In the genomic region with DNA sequence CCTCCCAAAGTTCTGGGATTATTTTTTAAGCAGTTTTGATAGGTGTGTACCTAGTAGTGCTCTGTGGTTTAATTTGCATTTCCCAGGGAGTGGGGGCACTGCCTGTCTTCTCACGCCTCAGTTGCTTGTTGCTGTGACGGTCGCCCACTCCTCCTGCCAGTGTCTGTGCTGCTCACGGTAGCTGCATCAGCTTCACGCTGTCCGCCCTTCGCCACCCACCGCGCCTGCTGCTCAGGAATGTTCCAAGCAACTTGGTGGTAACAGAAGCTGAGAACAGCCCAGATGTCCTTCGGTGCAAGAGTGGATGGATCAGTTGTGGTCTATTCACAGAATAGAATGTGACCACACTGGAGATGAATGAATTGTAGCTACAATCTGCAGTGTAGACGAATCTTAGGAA, we compare ENCODE assay signal across 19 cellular contexts. TPM values are rescaled to one million over a fixed set of nuclear protein-coding genes. Genes with fewer than 3 reads are reported as not detected.
DNase-seq lines count a peak whose midpoint lies in the region; ATAC-seq and TF ChIP-seq lines count a peak whose summit lies in the region.
"Had no signal": no experiment of that assay in that cellular context is flagged by ENCODE, and none has a peak within 500 bp of the region (broad histone marks: within the 10 kb centered on the region; RNA-seq: fewer than 3 reads in every experiment).

No MANE protein-coding gene starts in this region.

- H3K9me3 Mint-ChIP-seq in stimulated activated naive CD8-positive, alpha-beta T cell treated with anti-CD3 and anti-CD28 coated beads, Interleukin-15, Interleukin-2, amounts not matched to agents 100 ng/mL and 50 ng/mL, for 24 hours: no peaks in the 10 kb centered on the region
- H3K9me3 Mint-ChIP-seq: stimulated activated naive CD8-positive, alpha-beta T cell treated with anti-CD3 and anti-CD28 coated beads, Interleukin-15, amount 100 ng/mL, for 72 hours had no signal

- ATAC-seq in stimulated activated naive CD8-positive, alpha-beta T cell treated with anti-CD3 and anti-CD28 coated beads, Interleukin-15, Interleukin-2, amounts not matched to agents 100 U/mL and 50 U/mL, for 24 hours: no peak
- ATAC-seq in HG02938 (IDR thresholded peaks at IDR 0.05; ENCODE audit: unreplicated experiment): no peak
- ATAC-seq in HG02571 (IDR thresholded peaks at IDR 0.05; ENCODE audit: unreplicated experiment): no peak
- ATAC-seq: foreskin keratinocyte; Panc1; SK-N-SH treated with all-trans-retinoic acid at 6 μM for 48 hours; stimulated activated naive CD8-positive, alpha-beta T cell treated with anti-CD3 and anti-CD28 coated beads, Interleukin-15, amount 100 ng/mL, for 72 hours had no signal

- POLR2A ChIA-PET in A673 (lab: Charles Lee; ENCODE audit: low non-redundant PET): no interaction called here

- H3K27me3 ChIP-seq in A673 (replicated peaks; ENCODE audit: insufficient read depth, low read depth, low read length, poor library complexity): no peaks in the 10 kb centered on the region
- H3K27me3 ChIP-seq: foreskin keratinocyte, right atrium auricular region had no signal

- H3K36me3 ChIP-seq in A673 (ENCODE audit: insufficient read depth, low read length, poor library complexity, severe bottlenecking): no peaks in the 10 kb centered on the region

- peaks cover 15% of the 10 kb centered on the region for H3K4me1 Mint-ChIP-seq in stimulated activated naive CD8-positive, alpha-beta T cell treated with anti-CD3 and anti-CD28 coated beads, Interleukin-15, Interleukin-2, amounts not matched to agents 100 ng/mL and 50 ng/mL, for 24 hours (ENCODE audit: low read depth)

- H3K4me1 ChIP-seq in A673 (ENCODE audit: insufficient read depth, low read length, poor library complexity, severe bottlenecking): no peaks in the 10 kb centered on the region
- H3K4me1 ChIP-seq: foreskin keratinocyte had no signal

- no peak overlapping the region for H3K27ac ChIP-seq in A673 (ENCODE audit: low read depth, low read length, poor library complexity, severe bottlenecking)
- H3K27ac ChIP-seq: foreskin keratinocyte, right atrium auricular region had no signal

- intact Hi-C loops in A673 (cut with micrococcal nuclease; ENCODE audit: unreplicated experiment): no loop called here

- H3K27ac Mint-ChIP-seq in stimulated activated naive CD8-positive, alpha-beta T cell treated with anti-CD3 and anti-CD28 coated beads, Interleukin-15, Interleukin-2, amounts not matched to agents 100 ng/mL and 50 ng/mL, for 24 hours: peak overlapping the region; percentile 80
- H3K27ac Mint-ChIP-seq: stimulated activated naive CD8-positive, alpha-beta T cell treated with anti-CD3 and anti-CD28 coated beads, Interleukin-15, amount 100 ng/mL, for 72 hours had no signal

- CTCF ChIA-PET in A673 (lab: Charles Lee): no interaction called here

- H3K9me3 ChIP-seq in A673 (ENCODE audit: low read depth, low read length, poor library complexity, severe bottlenecking): peaks cover 5% of the 10 kb centered on the region
- H3K9me3 ChIP-seq: right atrium auricular region had no signal

- DNase-seq in stimulated activated naive CD8-positive, alpha-beta T cell treated with anti-CD3 and anti-CD28 coated beads, Interleukin-15, Interleukin-2, amounts not matched to agents 100 U/mL and 50 U/mL, for 24 hours: no peak
- DNase-seq in anterior cingulate cortex (lab: John Stamatoyannopoulos, UW) (peak in 44 of 58 donors; percentile 6 to 87 (median 52)), myocyte (ENCODE audit: low read depth) (peak; percentile 48), A673 (ENCODE audit: low spot score) (no peak), T1000 (lab: John Stamatoyannopoulos, UW) (no peak)
- DNase-seq: activated CD4-positive, CD25-positive, alpha-beta regulatory T cell treated with anti-CD3 and anti-CD28 coated beads, Interleukin-2, amount 50 U/mL, for 72 hours; activated CD8-positive, alpha-beta memory T cell treated with anti-CD3 and anti-CD28 coated beads, Interleukin-2, amount 50 U/mL, for 4 hours; Calu3; foreskin keratinocyte; NCI-H774; stimulated activated naive CD8-positive, alpha-beta T cell treated with anti-CD3 and anti-CD28 coated beads, Interleukin-15, amount 100 ng/mL, for 72 hours had no signal

- peaks cover 28% of the 10 kb centered on the region for H3K36me3 Mint-ChIP-seq in stimulated activated naive CD8-positive, alpha-beta T cell treated with anti-CD3 and anti-CD28 coated beads, Interleukin-15, Interleukin-2, amounts not matched to agents 100 ng/mL and 50 ng/mL, for 24 hours (ENCODE audit: low read depth)

- no TSS peak for BruUV-seq in A673 (replicated peaks; lab: Mats Ljungman, UMichigan)

- no peaks in the 10 kb centered on the region for H3K27me3 Mint-ChIP-seq in stimulated activated naive CD8-positive, alpha-beta T cell treated with anti-CD3 and anti-CD28 coated beads, Interleukin-15, Interleukin-2, amounts not matched to agents 100 ng/mL and 50 ng/mL, for 24 hours
- H3K27me3 Mint-ChIP-seq: stimulated activated naive CD8-positive, alpha-beta T cell treated with anti-CD3 and anti-CD28 coated beads, Interleukin-15, amount 100 ng/mL, for 72 hours had no signal

- TF ChIP-seq CTCF in A673 (conservative IDR thresholded peaks at IDR 0.05; ENCODE audit: low read depth, low read length): no peak

- no peak overlapping the region for H3K4me3 Mint-ChIP-seq in stimulated activated naive CD8-positive, alpha-beta T cell treated with anti-CD3 and anti-CD28 coated beads, Interleukin-15, Interleukin-2, amounts not matched to agents 100 ng/mL and 50 ng/mL, for 24 hours
- H3K4me3 Mint-ChIP-seq: stimulated activated naive CD8-positive, alpha-beta T cell treated with anti-CD3 and anti-CD28 coated beads, Interleukin-15, amount 100 ng/mL, for 72 hours had no signal

- H3K4me3 ChIP-seq in A673 (ENCODE audit: low read depth, low read length, poor library complexity, severe bottlenecking): no peak overlapping the region
- H3K4me3 ChIP-seq: right atrium auricular region had no signal

RNA-seq across cellular contexts. Expression of a gene that starts 22.9 kb away (rescaled TPM):
- total RNA-seq in myocyte (49.3 and 60.7 TPM in 2 replicates), A673 (2021) (43.6 and 44.9 TPM in 2 replicates)
- polyA plus RNA-seq in myocyte (2012): 50.6 TPM

RNA-seq across cellular contexts. Expression of a gene that starts 38.4 kb away (rescaled TPM):
- 19.9 and 22.3 TPM in 2 replicates for total RNA-seq in myocyte
- polyA plus RNA-seq in myocyte (2012): 33.8 TPM
- total RNA-seq in A673 (2021): 48.1 and 53.3 TPM in 2 replicates

RNA-seq across cellular contexts. Expression of a gene that starts 51.9 kb away (rescaled TPM):
- total RNA-seq in myocyte: 17.8 and 23.2 TPM in 2 replicates
- polyA plus RNA-seq in myocyte (2012): 23.9 TPM
- total RNA-seq in A673 (2021): 28.9 and 30.8 TPM in 2 replicates

RNA-seq across cellular contexts. Expression of a gene that starts 52.7 kb away (rescaled TPM):
- total RNA-seq in myocyte: 94.4 and 99.0 TPM in 2 replicates
- 118 TPM for polyA plus RNA-seq in myocyte (2012)
- total RNA-seq in A673 (2021): 80.1 and 89.9 TPM in 2 replicates

RNA-seq across cellular contexts. Expression of a gene that starts 56.5 kb away (rescaled TPM):
- total RNA-seq in myocyte (not detected in 2 replicates), A673 (2021) (not detected in 2 replicates)
- polyA plus RNA-seq in myocyte (2012): not detected
- total RNA-seq: foreskin keratinocyte, HT1080, right atrium auricular region, urinary bladder had no signal
- polyA plus RNA-seq: foreskin keratinocyte had no signal

Comparison
In these comparisons a context has a peak if more than half of its experiments do, and no peak if none do; other contexts are left out.
1. DNase-seq: peak in anterior cingulate cortex (44 of 58) and myocyte (single experiment); none in stimulated activated naive CD8-positive, alpha-beta T cell treated with anti-CD3 and anti-CD28 coated beads, Interleukin-15, Interleukin-2, amounts not matched to agents 100 U/mL and 50 U/mL, for 24 hours (single experiment), A673 (single experiment) and T1000 (single experiment).